9 cellular contexts compared by ENCODE assay signal in genomic region chr7:85328599-85328998, GRCh38.
"Had no signal": no experiment of that assay in that cellular context is flagged by ENCODE, and none has a peak within 500 bp of the region (broad histone marks: within the 10 kb centered on the region; RNA-seq: fewer than 3 reads in every experiment).

No MANE protein-coding gene starts in this region.

- H3K4me3 Mint-ChIP-seq: HFFc6 had no signal

- H3K4me1 ChIP-seq: HAP-1 had no signal

- H3K9me3 ChIP-seq: HAP-1 had no signal

- H3K4me3 ChIP-seq: HAP-1, K562 had no signal

- DNase-seq: GOT3, H7, HFFc6, KG1 had no signal

- H3K27ac Mint-ChIP-seq: HFFc6 had no signal

- H3K36me3 ChIP-seq: HAP-1 had no signal

- H3K27ac ChIP-seq: HL-60 had no signal

- ATAC-seq: HCT116, HepG2, K562 had no signal

- H3K9me3 Mint-ChIP-seq: HFFc6 had no signal
